ENCODE assay signal across 22 cellular contexts in the genomic region with DNA sequence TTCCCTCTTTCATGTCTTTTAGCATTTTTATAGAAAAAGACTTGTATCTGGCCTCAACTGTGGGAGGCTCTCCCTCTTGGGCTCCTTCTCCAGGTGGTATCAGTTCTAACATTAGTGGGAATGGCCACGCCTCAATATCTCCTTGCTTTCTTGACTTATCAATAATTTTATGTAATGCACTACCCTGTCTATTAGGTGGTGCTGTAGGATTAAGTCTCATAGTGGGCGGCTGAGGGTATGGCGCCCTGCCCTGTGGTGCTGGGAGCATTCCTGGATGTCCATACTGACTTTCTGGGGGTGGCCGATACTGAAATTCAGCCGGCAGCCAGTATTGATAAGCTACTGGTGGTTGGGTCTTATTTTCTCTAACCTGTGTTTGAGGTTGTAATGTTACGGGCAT. TPM values are rescaled to one million over a fixed set of nuclear protein-coding genes. Genes with fewer than 3 reads are reported as not detected.
"Had no signal": no experiment of that assay in that cellular context is flagged by ENCODE, and none has a peak within 500 bp of the region (broad histone marks: within the 10 kb centered on the region; RNA-seq: fewer than 3 reads in every experiment).

No MANE protein-coding gene starts in this region.

- H3K27ac Mint-ChIP-seq: activated CD4-positive, alpha-beta memory T cell treated with anti-CD3 and anti-CD28 coated beads, Interleukin-2, amount 10 ng/mL, durations not matched to agents 7 days and 5 days; activated naive CD8-positive, alpha-beta T cell treated with anti-CD3 and anti-CD28 coated beads, Interleukin-2, amount 50 U/mL, for 24 hours; dendritic cell treated with granulocyte-macrophage colony-stimulating factor and Interleukin-4, amounts not matched to agents 40 ng/mL and 50 ng/mL, for 4 days; progenitor cell of endocrine pancreas had no signal

- H3K27me3 Mint-ChIP-seq: activated naive CD8-positive, alpha-beta T cell treated with anti-CD3 and anti-CD28 coated beads, Interleukin-2, amount 50 U/mL, for 24 hours had no signal

- FAIRE-seq: endometrium had no signal

- H3K4me3 ChIP-seq: heart right ventricle, thyroid gland had no signal

- H3K27ac ChIP-seq: heart right ventricle, thyroid gland had no signal

- DNase-seq: activated CD4-positive, alpha-beta memory T cell treated with anti-CD3 and anti-CD28 coated beads, Interleukin-2, amount 10 ng/mL, durations not matched to agents 7 days and 5 days; activated CD4-positive, alpha-beta T cell treated with anti-CD3 and anti-CD28 coated beads for 48 hours; activated effector memory CD4-positive, alpha-beta T cell treated with anti-CD3 and anti-CD28 coated beads, Interleukin-2, amount 50 U/mL, for 16 hours; activated naive CD4-positive, alpha-beta T cell treated with anti-CD3 and anti-CD28 coated beads, Interleukin-2, amount 50 U/mL, for 16 hours; activated naive CD8-positive, alpha-beta T cell treated with anti-CD3 and anti-CD28 coated beads, Interleukin-2, amount 50 U/mL, for 24 hours; activated T-cell treated with anti-CD3 and anti-CD28 coated beads, Interleukin-2, amount 50 U/mL, for 72 hours; effector CD4-positive, alpha-beta T cell; foreskin fibroblast; heart right ventricle; islet precursor cell; left cardiac atrium; midbrain; natural killer cell; retina; stimulated activated CD4-positive, alpha-beta T cell treated with anti-CD3 and anti-CD28 coated beads, Interleukin-4, amount 100 ng/mL, for 4 hours; stimulated activated naive CD8-positive, alpha-beta T cell treated with anti-CD3 and anti-CD28 coated beads, Interleukin-15, Interleukin-2, amounts not matched to agents 100 U/mL and 50 U/mL, for 24 hours had no signal

- H3K36me3 Mint-ChIP-seq: natural killer cell had no signal

- H3K4me1 Mint-ChIP-seq: activated naive CD8-positive, alpha-beta T cell treated with anti-CD3 and anti-CD28 coated beads, Interleukin-2, amount 50 U/mL, for 24 hours had no signal

- H3K4me3 Mint-ChIP-seq: activated naive CD8-positive, alpha-beta T cell treated with anti-CD3 and anti-CD28 coated beads, Interleukin-2, amount 50 U/mL, for 24 hours; dendritic cell treated with granulocyte-macrophage colony-stimulating factor and Interleukin-4, amounts not matched to agents 40 ng/mL and 50 ng/mL, for 4 days had no signal

- H3K9me3 Mint-ChIP-seq: activated CD4-positive, alpha-beta memory T cell treated with anti-CD3 and anti-CD28 coated beads, Interleukin-2, amount 10 ng/mL, durations not matched to agents 7 days and 5 days; activated naive CD8-positive, alpha-beta T cell treated with anti-CD3 and anti-CD28 coated beads, Interleukin-2, amount 50 U/mL, for 24 hours; activated T-cell treated with anti-CD3 and anti-CD28 coated beads, Interleukin-2, amount 50 U/mL, for 72 hours; dendritic cell treated with granulocyte-macrophage colony-stimulating factor and Interleukin-4, amounts not matched to agents 40 ng/mL and 50 ng/mL, for 4 days; natural killer cell had no signal

- H3K9me3 ChIP-seq: heart right ventricle, thyroid gland had no signal

- H3K36me3 ChIP-seq: heart right ventricle, thyroid gland had no signal

- H3K27me3 ChIP-seq: thyroid gland had no signal

- ATAC-seq: activated naive CD8-positive, alpha-beta T cell treated with anti-CD3 and anti-CD28 coated beads, Interleukin-2, amount 50 U/mL, for 24 hours; activated T-cell treated with anti-CD3 and anti-CD28 coated beads, Interleukin-2, amount 50 U/mL, for 72 hours; heart right ventricle; left cardiac atrium; natural killer cell; stimulated activated naive CD8-positive, alpha-beta T cell treated with anti-CD3 and anti-CD28 coated beads, Interleukin-15, Interleukin-2, amounts not matched to agents 100 U/mL and 50 U/mL, for 24 hours had no signal

RNA-seq across cellular contexts. Expression of a gene that starts 27.5 kb away (rescaled TPM):
- total RNA-seq: activated CD4-positive, alpha-beta memory T cell treated with anti-CD3 and anti-CD28 coated beads, Interleukin-2, amount 10 ng/mL, durations not matched to agents 7 days and 5 days; epithelial cell of proximal tubule; natural killer cell; osteoblast; progenitor cell of endocrine pancreas had no signal
